2 cellular contexts compared by ENCODE assay signal in the genomic region with DNA sequence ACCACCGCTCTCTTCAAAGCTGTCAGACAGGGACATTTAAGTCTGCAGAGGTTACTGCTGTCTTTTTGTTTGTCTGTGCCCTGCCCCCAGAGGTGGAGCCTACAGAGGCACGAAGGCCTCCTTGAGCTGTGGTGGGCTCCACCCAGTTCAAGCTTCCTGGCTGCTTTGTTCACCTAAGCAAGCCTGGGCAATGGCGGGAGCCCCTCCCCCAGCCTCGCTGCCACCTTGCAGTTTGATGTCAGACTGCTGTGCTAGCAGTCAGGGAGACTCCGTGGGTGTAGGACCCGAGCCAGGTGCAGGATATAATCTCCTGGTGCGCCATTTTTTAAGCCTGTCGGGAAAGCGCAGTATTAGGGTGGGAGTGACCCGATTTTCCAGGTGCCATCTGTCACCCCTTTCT. TPM values are rescaled to one million over a fixed set of nuclear protein-coding genes. Genes with fewer than 3 reads are reported as not detected.
"Had no signal": no experiment of that assay in that cellular context is flagged by ENCODE, and none has a peak within 500 bp of the region (broad histone marks: within the 10 kb centered on the region; RNA-seq: fewer than 3 reads in every experiment).

No MANE protein-coding gene starts in this region.

RNA-seq across cellular contexts. Expression of a gene that starts 33.4 kb away (rescaled TPM):
- total RNA-seq: G401, GM12878 had no signal
